ENCODE assay signal across 16 cellular contexts in genomic region chr22:39265143-39265542, GRCh38. TPM values are rescaled to one million over a fixed set of nuclear protein-coding genes. Genes with fewer than 3 reads are reported as not detected.
A peak's percentile ranks its signal among the peaks of the same experiment; 100 is the strongest.
DNase-seq lines count a peak whose midpoint lies in the region; ATAC-seq and TF ChIP-seq lines count a peak whose summit lies in the region.
"Had no signal": no experiment of that assay in that cellular context is flagged by ENCODE, and none has a peak within 500 bp of the region (broad histone marks: within the 10 kb centered on the region; RNA-seq: fewer than 3 reads in every experiment).

No MANE protein-coding gene starts in this region.

- no peak overlapping the region for H3K4me3 ChIP-seq in HEK293 (ENCODE audit: low read depth, low read length)
- no peak overlapping the region for H3K4me3 ChIP-seq in neuronal stem cell (ENCODE audit: low read length in 2 of 2)
- no peak overlapping the region for H3K4me3 ChIP-seq in H7 (ENCODE audit: insufficient read depth, low read depth, low read length)
- no peak overlapping the region for H3K4me3 ChIP-seq in hepatocyte

- H4K8ac ChIP-seq in neuronal stem cell (ENCODE audit: low read depth, low read length), result no peak overlapping the region

- no peaks in the 10 kb centered on the region for H3K79me2 ChIP-seq in hepatocyte

- peak overlapping the region in 5 of 7 donors; percentile 70 to 93 (median 88) for H3K27ac Mint-ChIP-seq in CD14-positive monocyte
- peak overlapping the region; percentile 19 for H3K27ac Mint-ChIP-seq in central memory CD8-positive, alpha-beta T cell (ENCODE audit: low read depth)

- no peak for TF ChIP-seq CTCF in CD14-positive monocyte (IDR thresholded peaks at IDR 0.05)
- no peak for TF ChIP-seq CTCF in HEK293 (tag by site-specific recombination; IDR thresholded peaks at IDR 0.05)
- no peak for TF ChIP-seq CTCF in hepatocyte (IDR thresholded peaks at IDR 0.05; ENCODE audit: poor library complexity)

- H3K36me3 ChIP-seq in HEK293 (ENCODE audit: control insufficient read depth in 2 of 2, insufficient read depth in 1 of 2, low read length in 2 of 2), result no peaks in the 10 kb centered on the region
- H3K36me3 ChIP-seq in neuronal stem cell (replicated peaks in 1 of 2; ENCODE audit: control insufficient read depth in 2 of 2, insufficient read depth in 2 of 2, low read length in 2 of 2), result no peaks in the 10 kb centered on the region
- H3K36me3 ChIP-seq in H7 (replicated peaks; ENCODE audit: control insufficient read depth, insufficient read depth, low read length), result no peaks in the 10 kb centered on the region
- H3K36me3 ChIP-seq in hepatocyte (replicated peaks; ENCODE audit: insufficient read depth, low read depth), result no peaks in the 10 kb centered on the region

- H3K23ac ChIP-seq in neuronal stem cell (ENCODE audit: low read depth, low read length, poor library complexity), result no peak overlapping the region

- peaks cover 1 to 8% of the 10 kb centered on the region in 2 donors for H3K36me3 Mint-ChIP-seq in CD14-positive monocyte
- peaks cover 2% of the 10 kb centered on the region for H3K36me3 Mint-ChIP-seq in central memory CD8-positive, alpha-beta T cell (ENCODE audit: insufficient read depth)

- peaks cover 22 to 30% (median 25%) of the 10 kb centered on the region in 7 donors for H3K9me3 Mint-ChIP-seq in CD14-positive monocyte
- H3K9me3 Mint-ChIP-seq in central memory CD8-positive, alpha-beta T cell, result no peaks in the 10 kb centered on the region

- H3K4me3 Mint-ChIP-seq in CD14-positive monocyte, result no peak overlapping the region
- no peak overlapping the region for H3K4me3 Mint-ChIP-seq in central memory CD8-positive, alpha-beta T cell

- no CpG with 5 or more reads among the region's 11 CpGs for WGBS in neuronal stem cell (ENCODE audit: extremely low coverage in 2 of 2, insufficient read length in 2 of 2, insufficient replicate concordance in 1 of 2), 2 donors
- WGBS in hepatocyte (ENCODE audit: low lambda C conversion rate, missing lambda C conversion rate), result 89% methylated on average over 11 of the region's 11 CpGs

- no peak overlapping the region for H2BK15ac ChIP-seq in neuronal stem cell (ENCODE audit: low read length)

- no peaks in the 10 kb centered on the region for H3K79me1 ChIP-seq in neuronal stem cell (ENCODE audit: low read depth, low read length)

- intact Hi-C loops in CD14-positive monocyte (cut with micrococcal nuclease), result loop anchor here in 1 of 2 donors (5.0 kb wide), 1 partner anchor 42 kb away; no protein-coding TSS in a partner anchor

- H3K27me3 Mint-ChIP-seq in CD14-positive monocyte (ENCODE audit: low read depth in 3 of 3), result peaks cover 15 to 28% (median 16%) of the 10 kb centered on the region in 3 donors
- H3K27me3 Mint-ChIP-seq in central memory CD8-positive, alpha-beta T cell, result no peaks in the 10 kb centered on the region

- H3K27me3 ChIP-seq in neuronal stem cell (ENCODE audit: control insufficient read depth in 3 of 3, insufficient read depth in 3 of 3, low read depth in 1 of 3, low read length in 3 of 3) (peaks cover 0 to 4% (median 0%) of the 10 kb centered on the region in 3 experiments), H7 (ENCODE audit: control insufficient read depth, insufficient read depth, low read length) (no peaks in the 10 kb centered on the region), hepatocyte (no peaks in the 10 kb centered on the region)

- no peaks in the 10 kb centered on the region for H3K4me1 ChIP-seq in HEK293 (ENCODE audit: control insufficient read depth, insufficient read depth, low read length)
- H3K4me1 ChIP-seq in neuronal stem cell (ENCODE audit: control insufficient read depth in 2 of 2, insufficient read depth in 1 of 2, low read depth in 1 of 2, low read length in 2 of 2), result no peaks in the 10 kb centered on the region
- H3K4me1 ChIP-seq in hepatocyte (ENCODE audit: insufficient read depth), result no peaks in the 10 kb centered on the region

- H2BK5ac ChIP-seq in neuronal stem cell (ENCODE audit: low read length), result no peak overlapping the region

- POLR2A ChIA-PET in HEK293 (lab: Yijun Ruan, JAX), result interaction anchor here (1.2 kb wide), 1 partner anchor 11 kb away, joined by 5 read pairs; no protein-coding TSS in a partner anchor

- no peak overlapping the region for H3K4me2 ChIP-seq in neuronal stem cell (ENCODE audit: insufficient read depth, low read length, poor library complexity, severe bottlenecking)
- no peak overlapping the region for H3K4me2 ChIP-seq in hepatocyte
- H3K4me2 ChIP-seq: KMS-11 had no signal

- no peaks in the 10 kb centered on the region for H4K20me1 ChIP-seq in hepatocyte (ENCODE audit: insufficient read depth, poor library complexity, severe bottlenecking)

- H2BK120ac ChIP-seq in neuronal stem cell (ENCODE audit: low read depth, low read length), result no peak overlapping the region

- in situ Hi-C loops in KBM-7 (cut with MboI; ENCODE audit: low pct_unique_long_range_greater_than_20kb, low sequenced_read_pairs), result no loop called here

- no peak overlapping the region for H3K18ac ChIP-seq in neuronal stem cell (ENCODE audit: low read length)

- no peak overlapping the region for H3K14ac ChIP-seq in neuronal stem cell (ENCODE audit: low read length)

- no peak overlapping the region for H3K27ac ChIP-seq in HEK293 (ENCODE audit: extremely low read depth, low read depth, low read length)
- no peak overlapping the region for H3K27ac ChIP-seq in neuronal stem cell (replicated peaks; ENCODE audit: low read length)
- no peak overlapping the region for H3K27ac ChIP-seq in hepatocyte
- H3K27ac ChIP-seq: C4-2B, KMS-11 had no signal

- DNase-seq in CD14-positive monocyte (ENCODE audit: low spot score), result no peak
- no peak for DNase-seq in central memory CD8-positive, alpha-beta T cell (ENCODE audit: low spot score in 2 of 2)
- DNase-seq in neuronal stem cell (ENCODE audit: low spot score), result no peak
- no peak for DNase-seq in KBM-7
- DNase-seq in H7, result no peak
- no peak for DNase-seq in hepatocyte (ENCODE audit: low spot score)
- DNase-seq: NCI-H1048, NCI-H510A treated with DMSO at 0.1 percent for 48 hours, NCI-H82, SHP77 treated with DMSO at 0.1 percent for 48 hours had no signal

- no peak overlapping the region for H2BK12ac ChIP-seq in neuronal stem cell (ENCODE audit: low read length)

- H2AFZ ChIP-seq in neuronal stem cell (ENCODE audit: low read length) (no peak overlapping the region), hepatocyte (no peak overlapping the region)

- no peak for ATAC-seq in central memory CD8-positive, alpha-beta T cell (replicated peaks; ENCODE audit: extremely low read depth, poor library complexity, severe bottlenecking)
- no peak for ATAC-seq in GM21529 (IDR thresholded peaks at IDR 0.05; ENCODE audit: unreplicated experiment)
- ATAC-seq: HCT116, SK-N-SH treated with all-trans-retinoic acid at 6 μM for 48 hours had no signal

- H3K4me1 Mint-ChIP-seq in CD14-positive monocyte, result peaks cover 32% of the 10 kb centered on the region
- H3K4me1 Mint-ChIP-seq in central memory CD8-positive, alpha-beta T cell, result peaks cover 4% of the 10 kb centered on the region

- no peak overlapping the region for H4K91ac ChIP-seq in neuronal stem cell (ENCODE audit: low read depth, low read length, poor library complexity)

- no peak overlapping the region for H3K4ac ChIP-seq in neuronal stem cell (ENCODE audit: low read length)

- H2AK5ac ChIP-seq in neuronal stem cell (ENCODE audit: low read depth, low read length), result peak overlapping the region; percentile 67

- no peak overlapping the region for H3K9ac ChIP-seq in neuronal stem cell (ENCODE audit: low read depth, low read length, poor library complexity)
- H3K9ac ChIP-seq: KMS-11 had no signal

- H3K9me2 ChIP-seq in hepatocyte (replicated peaks; ENCODE audit: insufficient read depth), result no peaks in the 10 kb centered on the region

- H3K9me3 ChIP-seq in HEK293 (ENCODE audit: control insufficient read depth, insufficient read depth, low read depth, low read length), result no peaks in the 10 kb centered on the region
- H3K9me3 ChIP-seq in neuronal stem cell (replicated peaks in 1 of 2; ENCODE audit: control insufficient read depth in 2 of 2, insufficient read depth in 1 of 2, low read depth in 1 of 2, low read length in 2 of 2), result peaks cover 0 to 14% of the 10 kb centered on the region in 2 donors
- H3K9me3 ChIP-seq in hepatocyte (ENCODE audit: low read depth), result no peaks in the 10 kb centered on the region

- CTCF ChIA-PET in HEK293 (lab: Yijun Ruan, JAX), result interaction anchor here (0.5 to 0.6 kb wide), 2 partner anchors 19 to 95 kb away, joined by 3 to 6 read pairs; no protein-coding TSS in a partner anchor

TF ChIP-seq in HEK293, 187 proteins besides CTCF, POLR2A, EP300 and RAD21:
- TF ChIP-seq ZNF10 (tag by site-specific recombination; IDR thresholded peaks at IDR 0.05), result no peak
- TF ChIP-seq ZNF768 (tag by site-specific recombination; IDR thresholded peaks at IDR 0.05), result peak; percentile 76

RNA-seq across cellular contexts. Expression of gene PDGFB, which starts 20.4 kb away (rescaled TPM):
- polyA plus RNA-seq in CD14-positive monocyte (not detected), hepatocyte (2.5 and 4.1 TPM in 2 replicates)
- polyA plus RNA-seq in neuronal stem cell (2013, experiment 1 of 2), result 2.6 TPM
- 2.8 TPM for polyA plus RNA-seq in neuronal stem cell (2013, experiment 2 of 2)
- total RNA-seq in H7 (2014; rRNA removed; shearing (Covaris generic)), result 7.2 and 8.5 TPM in 2 replicates
- total RNA-seq in hepatocyte, result 3.9 and 4.3 TPM in 2 replicates

RNA-seq across cellular contexts. Expression of gene RPL3, which starts 54.3 kb away (rescaled TPM):
- polyA plus RNA-seq in CD14-positive monocyte (100 to 1,000 TPM; 604 to 698 TPM), hepatocyte (1,044 and 1,068 TPM in 2 replicates)
- 3,109 TPM for polyA plus RNA-seq in neuronal stem cell (2013, experiment 1 of 2)
- polyA plus RNA-seq in neuronal stem cell (2013, experiment 2 of 2), result 3,051 TPM
- 3,029 and 3,176 TPM in 2 replicates for total RNA-seq in H7 (2014; rRNA removed; shearing (Covaris generic))
- 2,461 and 2,819 TPM in 2 replicates for total RNA-seq in hepatocyte
